In genomic region chr3:135412475-135412874, GRCh38 we compare ENCODE assay signal across 13 cellular contexts.
"Had no signal": no experiment of that assay in that cellular context is flagged by ENCODE, and none has a peak within 500 bp of the region (broad histone marks: within the 10 kb centered on the region; RNA-seq: fewer than 3 reads in every experiment).

No MANE protein-coding gene starts in this region.

- DNase-seq: activated CD4-positive, alpha-beta T cell treated with anti-CD3 and anti-CD28 coated beads, Interleukin-2, amount 50 U/mL, for 48 hours; activated CD4-positive, CD25-positive, alpha-beta regulatory T cell treated with anti-CD3 and anti-CD28 coated beads, Interleukin-2, amount 50 U/mL, for 72 hours; activated gamma-delta T cell; activated naive CD8-positive, alpha-beta T cell treated with anti-CD3 and anti-CD28 coated beads for 36 hours; activated T-cell treated with anti-CD3 and anti-CD28 coated beads, Interleukin-2, amount 50 U/mL, for 48 hours; hypothalamus; left colon; spleen; stimulated activated CD4-positive, alpha-beta T cell treated with anti-CD3 and anti-CD28 coated beads, Interleukin-1b, Interleukin-23, amount 100 ng/mL, for 48 hours; stimulated activated naive B cell treated with anti-CD40 and anti-IgM and Interleukin-4, amounts not matched to agents 10 μg/mL and 1 μg/mL and 100 μg/mL, for 72 hours had no signal

- H3K4me3 ChIP-seq: lung, spleen had no signal

- H3K27me3 ChIP-seq: spleen had no signal

- ATAC-seq: left colon; natural killer cell treated with Interleukin-12 subunit alpha and Interleukin-12 subunit beta and Interleukin-15 and Interleukin-18, amount 100 ng/mL, for 72 hours; sciatic nerve; stimulated activated naive B cell treated with anti-CD40 and anti-IgM and Interleukin-4, amounts not matched to agents 10 μg/mL and 1 μg/mL and 100 μg/mL, for 72 hours had no signal

- H3K27ac ChIP-seq: spleen had no signal

- H3K9me3 ChIP-seq: spleen had no signal

- H3K4me1 ChIP-seq: spleen had no signal

- H3K36me3 ChIP-seq: spleen had no signal
